15 cellular contexts compared by ENCODE assay signal in the genomic region with DNA sequence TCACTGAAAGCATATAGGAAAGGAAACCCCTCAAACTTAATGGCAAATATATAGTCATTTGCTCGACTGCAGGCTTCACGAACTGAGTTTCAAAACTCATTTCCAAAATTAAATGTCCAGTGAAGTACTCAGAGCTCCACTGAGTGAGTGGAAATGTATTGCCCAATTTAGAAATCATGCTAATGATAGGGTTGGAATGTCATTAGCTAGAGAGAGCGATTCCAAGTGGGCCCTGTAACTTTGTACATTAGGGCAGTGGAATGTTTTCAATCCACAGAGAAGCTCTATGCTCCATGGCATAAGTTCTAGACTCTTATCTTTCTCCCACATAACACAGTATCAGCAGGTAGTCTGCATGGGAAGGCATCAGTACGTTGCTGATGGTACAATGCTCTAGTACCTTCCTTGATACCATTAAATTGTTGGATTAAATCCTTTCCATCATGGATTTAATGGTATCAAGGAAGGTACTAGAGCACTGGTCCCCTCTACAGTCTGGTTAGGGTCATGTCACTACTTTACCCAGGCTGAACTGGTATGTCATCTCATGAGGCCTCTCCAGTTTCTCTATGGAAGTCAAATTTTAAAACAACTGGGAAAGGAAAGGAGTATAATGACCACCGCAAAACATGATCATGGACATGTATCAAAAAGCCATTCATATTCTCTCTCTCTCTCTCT.
DNase-seq lines count a peak whose midpoint lies in the region; ATAC-seq and TF ChIP-seq lines count a peak whose summit lies in the region.
"Had no signal": no experiment of that assay in that cellular context is flagged by ENCODE, and none has a peak within 500 bp of the region (broad histone marks: within the 10 kb centered on the region; RNA-seq: fewer than 3 reads in every experiment).

No MANE protein-coding gene starts in this region.

- peak overlapping the region; percentile 91 for H3K27ac ChIP-seq in cardiac muscle cell
- H3K27ac ChIP-seq in gastrocnemius medialis: peak overlapping the region in 3 of 4 donors; percentile 21 to 47 (median 23)
- H3K27ac ChIP-seq: BLaER1 had no signal

- no peaks in the 10 kb centered on the region for H3K27me3 ChIP-seq in cardiac muscle cell
- H3K27me3 ChIP-seq in gastrocnemius medialis: no peaks in the 10 kb centered on the region
- H3K27me3 ChIP-seq: BLaER1 had no signal

- H3K36me3 ChIP-seq in cardiac muscle cell: no peaks in the 10 kb centered on the region
- peaks cover 0 to 19% of the 10 kb centered on the region in 2 donors for H3K36me3 ChIP-seq in gastrocnemius medialis
- H3K36me3 ChIP-seq: BLaER1 had no signal

- peaks cover 14% of the 10 kb centered on the region for H3K4me1 Mint-ChIP-seq in WTC11
- H3K4me1 Mint-ChIP-seq: CD8-positive, alpha-beta memory T cell had no signal

- no peak overlapping the region for H3K4me3 ChIP-seq in cardiac muscle cell
- no peak overlapping the region for H3K4me3 ChIP-seq in gastrocnemius medialis
- H3K4me3 ChIP-seq: BLaER1 had no signal

- H3K4me1 ChIP-seq in cardiac muscle cell (ENCODE audit: low read depth): peaks cover 26% of the 10 kb centered on the region
- peaks cover 7 to 8% of the 10 kb centered on the region in 2 donors for H3K4me1 ChIP-seq in gastrocnemius medialis
- H3K4me1 ChIP-seq: BLaER1, Caco-2 had no signal

- CTCF ChIA-PET in WTC11 (lab: Charles Lee): interaction anchor here (1.1 kb wide), 1 partner anchor 26 kb away, joined by 4 read pairs; no protein-coding TSS in a partner anchor

- H3K27me3 Mint-ChIP-seq in WTC11 (ENCODE audit: low read depth): no peaks in the 10 kb centered on the region
- H3K27me3 Mint-ChIP-seq: CD8-positive, alpha-beta memory T cell had no signal

- ATAC-seq in WTC11: 0 out of 2 replicates have a peak, but pooled peaks have one; percentile 22
- peak; percentile 96 for ATAC-seq in left ventricle myocardium superior
- no peak for ATAC-seq in gastrocnemius medialis
- no peak for ATAC-seq in HG03460 (IDR thresholded peaks at IDR 0.05; ENCODE audit: unreplicated experiment)
- ATAC-seq: HCT116 had no signal

- H3K9me3 Mint-ChIP-seq in WTC11: peaks cover 16% of the 10 kb centered on the region

- in situ Hi-C loops in gastrocnemius medialis (cut with MboI; ENCODE audit: low sequenced_read_pairs in 4 of 4): no loop called here

- no peak overlapping the region for H3K27ac Mint-ChIP-seq in WTC11
- H3K27ac Mint-ChIP-seq: CD8-positive, alpha-beta memory T cell had no signal

- H3K36me3 Mint-ChIP-seq in WTC11: peaks cover 5% of the 10 kb centered on the region

- H3K9me3 ChIP-seq in cardiac muscle cell (ENCODE audit: low read depth) (no peaks in the 10 kb centered on the region), gastrocnemius medialis (no peaks in the 10 kb centered on the region)
- H3K9me3 ChIP-seq: Caco-2 had no signal

- DNase-seq in WTC11 (ENCODE audit: low spot score) (no peak), cardiac muscle cell (ENCODE audit: low read depth in 1 of 2, low spot score in 1 of 2) (peak in 1 of 2 donors; percentile 77), left ventricle myocardium superior (no peak), gastrocnemius medialis (no peak), GM20000 (ENCODE audit: low spot score) (no peak), activated gamma-delta T cell (lab: John Stamatoyannopoulos, UW) (no peak)
- DNase-seq: 8988T; AML-193; Caco-2; CD8-positive, alpha-beta memory T cell; DND-41; GDM1 had no signal

- H3K4me3 Mint-ChIP-seq in WTC11: no peak overlapping the region
- H3K4me3 Mint-ChIP-seq: CD8-positive, alpha-beta memory T cell had no signal

- intact Hi-C loops in left ventricle myocardium superior (cut with micrococcal nuclease): no loop called here
- intact Hi-C loops in gastrocnemius medialis (cut with DNase I; ENCODE audit: low total_unique reads): no loop called here

- POLR2A ChIA-PET in WTC11 (lab: Charles Lee): no interaction called here

- TF ChIP-seq POLR2A in gastrocnemius medialis (IDR thresholded peaks at IDR 0.05): no peak

- TF ChIP-seq CTCF in WTC11 (IDR thresholded peaks at IDR 0.05) (no peak), cardiac muscle cell (IDR thresholded peaks at IDR 0.05; ENCODE audit: low read depth, low read length) (no peak), gastrocnemius medialis (IDR thresholded peaks at IDR 0.05 in 4 of 5, conservative IDR thresholded peaks at IDR 0.05 in 1 of 5) (no peak), GM20000 (IDR thresholded peaks at IDR 0.05; ENCODE audit: extremely low read depth, missing control alignments) (no peak)

TF ChIP-seq in WTC11, 78 proteins besides CTCF, POLR2A, EP300 and RAD21:
- no peak for TF ChIP-seq SMAD3 (CRISPR knock-in tag; IDR thresholded peaks at IDR 0.05; ENCODE audit: borderline replicate concordance)
- TF ChIP-seq TCF7 (CRISPR knock-in tag; IDR thresholded peaks at IDR 0.05; ENCODE audit: low read depth): no peak
- TF ChIP-seq ESRRA (CRISPR knock-in tag; IDR thresholded peaks at IDR 0.05; ENCODE audit: borderline replicate concordance): no peak
- TF ChIP-seq, protein P1, sequence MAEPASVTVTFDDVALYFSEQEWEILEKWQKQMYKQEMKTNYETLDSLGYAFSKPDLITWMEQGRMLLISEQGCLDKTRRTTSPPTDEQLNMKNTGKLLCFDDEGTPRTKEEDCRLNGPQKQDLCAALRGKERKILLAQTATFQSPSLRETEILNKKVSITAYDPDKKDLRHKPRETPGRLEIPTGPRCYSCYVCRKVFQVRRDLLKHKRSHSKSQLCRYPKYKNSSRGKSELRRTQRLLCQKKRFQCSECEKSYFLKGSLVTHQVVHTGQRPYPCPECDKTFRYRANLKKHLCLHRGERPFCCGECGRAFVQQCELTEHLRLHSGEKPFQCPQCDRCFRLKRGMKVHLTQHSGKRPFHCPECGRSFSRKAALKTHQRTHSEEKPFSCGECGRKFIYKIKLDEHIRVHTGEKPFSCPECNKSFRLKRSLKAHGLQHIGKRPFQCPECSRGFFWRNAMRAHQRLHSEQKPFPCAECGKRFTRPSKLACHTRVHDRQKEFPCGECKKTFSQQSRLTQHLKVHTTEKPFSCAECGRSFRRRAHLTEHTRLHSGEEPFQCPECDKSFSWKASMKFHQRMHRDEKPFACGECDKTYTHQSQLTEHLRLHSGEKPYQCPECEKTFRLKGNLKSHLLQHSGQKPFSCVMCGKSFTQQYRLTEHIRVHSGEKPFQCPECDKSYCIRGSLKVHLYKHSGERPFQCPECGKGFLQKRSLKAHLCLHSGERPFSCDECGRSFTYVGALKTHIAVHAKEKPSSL (CRISPR knock-in tag; conservative IDR thresholded peaks at IDR 0.05): no peak
- TF ChIP-seq, protein P2, sequence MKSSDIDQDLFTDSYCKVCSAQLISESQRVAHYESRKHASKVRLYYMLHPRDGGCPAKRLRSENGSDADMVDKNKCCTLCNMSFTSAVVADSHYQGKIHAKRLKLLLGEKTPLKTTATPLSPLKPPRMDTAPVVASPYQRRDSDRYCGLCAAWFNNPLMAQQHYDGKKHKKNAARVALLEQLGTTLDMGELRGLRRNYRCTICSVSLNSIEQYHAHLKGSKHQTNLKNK (CRISPR knock-in tag; IDR thresholded peaks at IDR 0.05): no peak
- TF ChIP-seq FOXK1 (CRISPR knock-in tag; IDR thresholded peaks at IDR 0.05): no peak
- no peak for TF ChIP-seq ZNF219 (CRISPR knock-in tag; IDR thresholded peaks at IDR 0.05; ENCODE audit: borderline replicate concordance)
- TF ChIP-seq, protein P3, sequence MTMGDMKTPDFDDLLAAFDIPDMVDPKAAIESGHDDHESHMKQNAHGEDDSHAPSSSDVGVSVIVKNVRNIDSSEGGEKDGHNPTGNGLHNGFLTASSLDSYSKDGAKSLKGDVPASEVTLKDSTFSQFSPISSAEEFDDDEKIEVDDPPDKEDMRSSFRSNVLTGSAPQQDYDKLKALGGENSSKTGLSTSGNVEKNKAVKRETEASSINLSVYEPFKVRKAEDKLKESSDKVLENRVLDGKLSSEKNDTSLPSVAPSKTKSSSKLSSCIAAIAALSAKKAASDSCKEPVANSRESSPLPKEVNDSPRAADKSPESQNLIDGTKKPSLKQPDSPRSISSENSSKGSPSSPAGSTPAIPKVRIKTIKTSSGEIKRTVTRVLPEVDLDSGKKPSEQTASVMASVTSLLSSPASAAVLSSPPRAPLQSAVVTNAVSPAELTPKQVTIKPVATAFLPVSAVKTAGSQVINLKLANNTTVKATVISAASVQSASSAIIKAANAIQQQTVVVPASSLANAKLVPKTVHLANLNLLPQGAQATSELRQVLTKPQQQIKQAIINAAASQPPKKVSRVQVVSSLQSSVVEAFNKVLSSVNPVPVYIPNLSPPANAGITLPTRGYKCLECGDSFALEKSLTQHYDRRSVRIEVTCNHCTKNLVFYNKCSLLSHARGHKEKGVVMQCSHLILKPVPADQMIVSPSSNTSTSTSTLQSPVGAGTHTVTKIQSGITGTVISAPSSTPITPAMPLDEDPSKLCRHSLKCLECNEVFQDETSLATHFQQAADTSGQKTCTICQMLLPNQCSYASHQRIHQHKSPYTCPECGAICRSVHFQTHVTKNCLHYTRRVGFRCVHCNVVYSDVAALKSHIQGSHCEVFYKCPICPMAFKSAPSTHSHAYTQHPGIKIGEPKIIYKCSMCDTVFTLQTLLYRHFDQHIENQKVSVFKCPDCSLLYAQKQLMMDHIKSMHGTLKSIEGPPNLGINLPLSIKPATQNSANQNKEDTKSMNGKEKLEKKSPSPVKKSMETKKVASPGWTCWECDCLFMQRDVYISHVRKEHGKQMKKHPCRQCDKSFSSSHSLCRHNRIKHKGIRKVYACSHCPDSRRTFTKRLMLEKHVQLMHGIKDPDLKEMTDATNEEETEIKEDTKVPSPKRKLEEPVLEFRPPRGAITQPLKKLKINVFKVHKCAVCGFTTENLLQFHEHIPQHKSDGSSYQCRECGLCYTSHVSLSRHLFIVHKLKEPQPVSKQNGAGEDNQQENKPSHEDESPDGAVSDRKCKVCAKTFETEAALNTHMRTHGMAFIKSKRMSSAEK (CRISPR knock-in tag; IDR thresholded peaks at IDR 0.05; ENCODE audit: borderline replicate concordance): no peak
TF ChIP-seq in WTC11: peak in this region for 0.

Comparison
In these comparisons a context has a peak if more than half of its experiments do, and no peak if none do; other contexts are left out.
1. ATAC-seq: peak in WTC11 (single experiment) and left ventricle myocardium superior (single experiment); none in gastrocnemius medialis (0 of 2) and HG03460 (single experiment).